In genomic region chr19:2063824-2064223, GRCh38 we compare ENCODE assay signal across 23 cellular contexts. TPM values are rescaled to one million over a fixed set of nuclear protein-coding genes. Genes with fewer than 3 reads are reported as not detected.
DNase-seq lines count a peak whose midpoint lies in the region; ATAC-seq and TF ChIP-seq lines count a peak whose summit lies in the region.
"Had no signal": no experiment of that assay in that cellular context is flagged by ENCODE, and none has a peak within 500 bp of the region (broad histone marks: within the 10 kb centered on the region; RNA-seq: fewer than 3 reads in every experiment).

No MANE protein-coding gene starts in this region.

- no peaks in the 10 kb centered on the region for H3K36me3 Mint-ChIP-seq in natural killer cell treated with Interleukin-12 subunit alpha and Interleukin-12 subunit beta and Interleukin-15 and Interleukin-18, amount 100 ng/mL, for 72 hours

- no peaks in the 10 kb centered on the region for H3K9me3 Mint-ChIP-seq in natural killer cell treated with Interleukin-12 subunit alpha and Interleukin-12 subunit beta and Interleukin-15 and Interleukin-18, amount 100 ng/mL, for 72 hours

- H3K9me3 ChIP-seq in heart left ventricle (no peaks in the 10 kb centered on the region), SU-DHL-6 (ENCODE audit: insufficient read depth, low read length) (no peaks in the 10 kb centered on the region), transverse colon (no peaks in the 10 kb centered on the region)
- H3K9me3 ChIP-seq: breast epithelium, Peyer's patch, uterus had no signal

- H3K27ac Mint-ChIP-seq in natural killer cell treated with Interleukin-12 subunit alpha and Interleukin-12 subunit beta and Interleukin-15 and Interleukin-18, amount 100 ng/mL, for 72 hours, result peak overlapping the region in 1 of 2 donors; percentile 31

- H3K9me2 ChIP-seq in SU-DHL-6 (replicated peaks; ENCODE audit: insufficient read depth, low read length), result no peaks in the 10 kb centered on the region

- intact Hi-C loops in heart left ventricle (cut with DNase I) (loop anchor here in 1 of 10 donors (10.0 kb wide), 1 partner anchor 199 kb away; the partner anchor contains the start of gene KLF16), Right ventricle myocardium superior (cut with DNase I) (no loop called here), transverse colon (cut with DNase I; ENCODE audit: low total_unique reads) (no loop called here)

- no peak for ATAC-seq in heart left ventricle
- ATAC-seq in Right ventricle myocardium superior (ENCODE audit: poor library complexity), result no peak
- ATAC-seq in natural killer cell treated with Interleukin-12 subunit alpha and Interleukin-12 subunit beta and Interleukin-15 and Interleukin-18, amount 100 ng/mL, for 72 hours, result no peak
- no peak for ATAC-seq in HG03432 (IDR thresholded peaks at IDR 0.05; ENCODE audit: unreplicated experiment)
- no peak for ATAC-seq in HG02678 (IDR thresholded peaks at IDR 0.05; ENCODE audit: unreplicated experiment)
- ATAC-seq: esophagus mucosa had no signal

- WGBS in heart left ventricle, 4 donors, result 79 to 83% (median 81%) methylated on average over 8 of the region's 8 CpGs
- WGBS in transverse colon (ENCODE audit: low coverage in 1 of 2), 2 donors, result 77 to 81% methylated on average over 6 to 8 of the region's 8 CpGs

- H3K4me3 ChIP-seq in heart left ventricle (no peak overlapping the region), SU-DHL-6 (ENCODE audit: insufficient read depth, low read length, poor library complexity, severe bottlenecking) (no peak overlapping the region), transverse colon (no peak overlapping the region)
- H3K4me3 ChIP-seq: GM23248, Peyer's patch, uterus had no signal

- no peaks in the 10 kb centered on the region for H3K79me2 ChIP-seq in SU-DHL-6 (ENCODE audit: insufficient read depth, low read length)

- DNase-seq in heart left ventricle, result no peak
- no peak for DNase-seq in Right ventricle myocardium superior
- DNase-seq in natural killer cell treated with Interleukin-12 subunit alpha and Interleukin-12 subunit beta and Interleukin-15 and Interleukin-18, amount 100 ng/mL, for 72 hours (ENCODE audit: low spot score), result no peak
- DNase-seq in transverse colon, result no peak
- no peak for DNase-seq in hippocampal formation (lab: John Stamatoyannopoulos, UW)
- DNase-seq: activated gamma-delta T cell treated with Interleukin-2 at 50 U/mL for 16 hours, glutamatergic neuron, mesendoderm, NCI-H1092, NCI-H2107, NCI-H69, occipital lobe, Peyer's patch, small intestine, SW 1271, uterus had no signal

- H3K4me1 ChIP-seq in heart left ventricle (peaks cover 10 to 53% (median 34%) of the 10 kb centered on the region in 12 donors), transverse colon (peaks cover 24 to 76% (median 46%) of the 10 kb centered on the region in 4 donors)

- no peak overlapping the region for H3K9ac ChIP-seq in SU-DHL-6 (ENCODE audit: low read length)
- H3K9ac ChIP-seq: KMS-11 had no signal

- no peaks in the 10 kb centered on the region for H4K20me1 ChIP-seq in SU-DHL-6 (ENCODE audit: low read depth, low read length)

- H3F3A ChIP-seq in SU-DHL-6 (ENCODE audit: insufficient read depth), result peaks cover 22% of the 10 kb centered on the region

- peak overlapping the region; percentile 26 for H3K4me2 ChIP-seq in SU-DHL-6 (ENCODE audit: low read depth, low read length, poor library complexity, severe bottlenecking)
- H3K4me2 ChIP-seq: KMS-11 had no signal

- peak overlapping the region; percentile 34 for H3K4me3 Mint-ChIP-seq in natural killer cell treated with Interleukin-12 subunit alpha and Interleukin-12 subunit beta and Interleukin-15 and Interleukin-18, amount 100 ng/mL, for 72 hours

- in situ Hi-C loops in transverse colon (cut with MboI; ENCODE audit: low pct_ligation_motif_present in 1 of 4, low pct_unique_long_range_greater_than_20kb in 1 of 4, low sequenced_read_pairs in 3 of 4), result no loop called here

- H2AFZ ChIP-seq in SU-DHL-6 (ENCODE audit: low read depth, low read length, severe bottlenecking), result no peak overlapping the region

- H3K4me1 Mint-ChIP-seq in natural killer cell treated with Interleukin-12 subunit alpha and Interleukin-12 subunit beta and Interleukin-15 and Interleukin-18, amount 100 ng/mL, for 72 hours (ENCODE audit: low read depth in 2 of 2), result peaks cover 15 to 19% of the 10 kb centered on the region in 2 donors

- H3K27ac ChIP-seq in heart left ventricle (peak overlapping the region; percentile 71 to 100 (median 87)), SU-DHL-6 (ENCODE audit: low read depth, low read length) (peak overlapping the region; percentile 61), transverse colon (peak overlapping the region; percentile 77 to 85 (median 82))
- H3K27ac ChIP-seq: KMS-11 had no signal

- no peaks in the 10 kb centered on the region for H3K27me3 Mint-ChIP-seq in natural killer cell treated with Interleukin-12 subunit alpha and Interleukin-12 subunit beta and Interleukin-15 and Interleukin-18, amount 100 ng/mL, for 72 hours

- no peak for TF ChIP-seq POLR2A in heart left ventricle (IDR thresholded peaks at IDR 0.05)
- no peak for TF ChIP-seq POLR2A in transverse colon (IDR thresholded peaks at IDR 0.05)

- H3K27me3 ChIP-seq in heart left ventricle (no peaks in the 10 kb centered on the region), SU-DHL-6 (ENCODE audit: low read length) (no peaks in the 10 kb centered on the region), transverse colon (no peaks in the 10 kb centered on the region)
- H3K27me3 ChIP-seq: breast epithelium, Peyer's patch, uterus had no signal

- H3K36me3 ChIP-seq in heart left ventricle (no peaks in the 10 kb centered on the region), SU-DHL-6 (ENCODE audit: low read length) (no peaks in the 10 kb centered on the region), transverse colon (no peaks in the 10 kb centered on the region)
- H3K36me3 ChIP-seq: breast epithelium, Peyer's patch, uterus had no signal

- TF ChIP-seq EP300 in transverse colon (IDR thresholded peaks at IDR 0.05; ENCODE audit: low read depth), result no peak

- TF ChIP-seq CTCF in heart left ventricle (IDR thresholded peaks at IDR 0.05) (no peak), SU-DHL-6 (IDR thresholded peaks at IDR 0.05; ENCODE audit: insufficient read depth, low read length, poor library complexity, severe bottlenecking) (no peak), transverse colon (IDR thresholded peaks at IDR 0.05) (no peak)

RNA-seq across cellular contexts. Expression of gene MKNK2, which starts 12.8 kb away (rescaled TPM):
- 100 to 1,000 TPM; 129 to 318 (median 155) TPM for total RNA-seq in heart left ventricle
- polyA plus RNA-seq in heart left ventricle, result 100 to 1,000 TPM; 110 to 197 TPM
- total RNA-seq in Right ventricle myocardium superior, result 238 TPM
- 100 to 1,000 TPM; 303 to 308 TPM for total RNA-seq in natural killer cell treated with Interleukin-12 subunit alpha and Interleukin-12 subunit beta and Interleukin-15 and Interleukin-18, amount 100 ng/mL, for 72 hours
- total RNA-seq in transverse colon, result 100 to 1,000 TPM; 189 to 279 (median 236) TPM

RNA-seq across cellular contexts. Expression of gene MOB3A, which starts 32.3 kb away (rescaled TPM):
- total RNA-seq in heart left ventricle, result 10 to 100 TPM; 10.8 to 32.3 (median 16.7) TPM
- polyA plus RNA-seq in heart left ventricle, result 10 to 100 TPM in 1 of 2 donors, 1 to 10 TPM in 1; 7.1 to 18.6 TPM
- 15.6 TPM for total RNA-seq in Right ventricle myocardium superior
- total RNA-seq in natural killer cell treated with Interleukin-12 subunit alpha and Interleukin-12 subunit beta and Interleukin-15 and Interleukin-18, amount 100 ng/mL, for 72 hours, result 100 to 1,000 TPM; 180 to 212 TPM
- total RNA-seq in transverse colon, result 10 to 100 TPM; 18.7 to 74.2 (median 46.1) TPM

RNA-seq across cellular contexts. Expression of gene IZUMO4, which starts 32.9 kb away (rescaled TPM):
- total RNA-seq in heart left ventricle (1 to 10 TPM in 8 of 9 donors, not detected in 1; 1.7 to 6.2 (median 2.3) TPM), Right ventricle myocardium superior (1.7 TPM), transverse colon (1 to 10 TPM in 2 of 4 donors, not detected in 2; 2.3 to 5.4 TPM)
- polyA plus RNA-seq in heart left ventricle, result 1 to 10 TPM; 4.4 to 5.8 TPM
- total RNA-seq in natural killer cell treated with Interleukin-12 subunit alpha and Interleukin-12 subunit beta and Interleukin-15 and Interleukin-18, amount 100 ng/mL, for 72 hours, result 1 to 10 TPM; 5.7 to 5.9 TPM

RNA-seq across cellular contexts. Expression of gene BTBD2, which starts 48.3 kb away (rescaled TPM):
- 10 to 100 TPM; 47.3 to 81.8 (median 52.6) TPM for total RNA-seq in heart left ventricle
- 10 to 100 TPM; 39.4 to 46.2 TPM for polyA plus RNA-seq in heart left ventricle
- total RNA-seq in Right ventricle myocardium superior, result 56.3 TPM
- 10 to 100 TPM; 19.9 to 23.0 TPM for total RNA-seq in natural killer cell treated with Interleukin-12 subunit alpha and Interleukin-12 subunit beta and Interleukin-15 and Interleukin-18, amount 100 ng/mL, for 72 hours
- total RNA-seq in transverse colon, result 10 to 100 TPM; 66.7 to 88.6 (median 84.4) TPM
